Comparison of ENCODE assay signal across 9 cellular contexts in genomic region chr4:76589872-76590846, GRCh38.
DNase-seq lines count a peak whose midpoint lies in the region; ATAC-seq lines count a peak whose summit lies in the region.
"Had no signal": no experiment of that assay in that cellular context is flagged by ENCODE, and none has a peak within 500 bp of the region (broad histone marks: within the 10 kb centered on the region; RNA-seq: fewer than 3 reads in every experiment).

No MANE protein-coding gene starts in this region.

- no peak overlapping the region for H3K4me3 ChIP-seq in right cardiac atrium (ENCODE audit: low read length)

- no peaks in the 10 kb centered on the region for H3K4me1 ChIP-seq in right cardiac atrium (ENCODE audit: control insufficient read depth, insufficient read depth, low read length)

- H3K9me3 ChIP-seq in right cardiac atrium (ENCODE audit: control insufficient read depth, low read length): no peaks in the 10 kb centered on the region

- ATAC-seq in right cardiac atrium: peak; percentile 71 to 73
- ATAC-seq in stimulated activated memory B cell treated with anti-CD40 and anti-IgM and Interleukin-4, amounts not matched to agents 10 μg/mL and 1 μg/mL and 100 μg/mL, for 72 hours: no peak

- 39% methylated on average over 10 of the region's 10 CpGs for WGBS in right cardiac atrium

- peak; percentile 93 for DNase-seq in GM04504 (ENCODE audit: low read depth)
- DNase-seq in amniotic epithelial cell (ENCODE audit: low read depth): peak; percentile 95
- peak; percentile 26 to 71 (median 70) for DNase-seq in right cardiac atrium
- DNase-seq in retina: peak; percentile 62
- DNase-seq in RPMI8226: no peak
- DNase-seq in cortex of kidney (lab: John Stamatoyannopoulos, UW): no peak
- DNase-seq in activated CD4-positive, CD25-positive, alpha-beta regulatory T cell treated with anti-CD3 and anti-CD28 coated beads, Interleukin-2, amount 50 U/mL, for 72 hours: no peak
- DNase-seq: immature natural killer cell had no signal

- H3K27ac Mint-ChIP-seq in stimulated activated memory B cell treated with anti-CD40 and anti-IgM and Interleukin-4, amounts not matched to agents 10 μg/mL and 1 μg/mL and 100 μg/mL, for 72 hours: no peak overlapping the region
- H3K27ac Mint-ChIP-seq: immature natural killer cell had no signal

- H3K27me3 ChIP-seq in right cardiac atrium (ENCODE audit: control insufficient read depth, insufficient read depth): no peaks in the 10 kb centered on the region

- intact Hi-C loops in right cardiac atrium (cut with DNase I): no loop called here

- no peaks in the 10 kb centered on the region for H3K36me3 Mint-ChIP-seq in stimulated activated memory B cell treated with anti-CD40 and anti-IgM and Interleukin-4, amounts not matched to agents 10 μg/mL and 1 μg/mL and 100 μg/mL, for 72 hours
- H3K36me3 Mint-ChIP-seq: immature natural killer cell had no signal

- H3K9me3 Mint-ChIP-seq in stimulated activated memory B cell treated with anti-CD40 and anti-IgM and Interleukin-4, amounts not matched to agents 10 μg/mL and 1 μg/mL and 100 μg/mL, for 72 hours: no peaks in the 10 kb centered on the region
- H3K9me3 Mint-ChIP-seq: immature natural killer cell had no signal

- H3K27me3 Mint-ChIP-seq in stimulated activated memory B cell treated with anti-CD40 and anti-IgM and Interleukin-4, amounts not matched to agents 10 μg/mL and 1 μg/mL and 100 μg/mL, for 72 hours: peaks cover 45% of the 10 kb centered on the region

- H3K4me3 Mint-ChIP-seq in stimulated activated memory B cell treated with anti-CD40 and anti-IgM and Interleukin-4, amounts not matched to agents 10 μg/mL and 1 μg/mL and 100 μg/mL, for 72 hours: no peak overlapping the region
- H3K4me3 Mint-ChIP-seq: immature natural killer cell had no signal

- peak overlapping the region; percentile 77 for H3K27ac ChIP-seq in right cardiac atrium (ENCODE audit: low read length)

- peaks cover 10% of the 10 kb centered on the region for H3K4me1 Mint-ChIP-seq in stimulated activated memory B cell treated with anti-CD40 and anti-IgM and Interleukin-4, amounts not matched to agents 10 μg/mL and 1 μg/mL and 100 μg/mL, for 72 hours

Comparison
In these comparisons a context has a peak if more than half of its experiments do, and no peak if none do; other contexts are left out.
1. DNase-seq: peak in GM04504 (single experiment), amniotic epithelial cell (single experiment), right cardiac atrium (3 of 3) and retina (single experiment); none in RPMI8226 (single experiment), cortex of kidney (single experiment) and activated CD4-positive, CD25-positive, alpha-beta regulatory T cell treated with anti-CD3 and anti-CD28 coated beads, Interleukin-2, amount 50 U/mL, for 72 hours (single experiment).